Comparison of ENCODE assay signal across 33 cellular contexts in genomic region chr16:13638218-13638617, GRCh38.
"Had no signal": no experiment of that assay in that cellular context is flagged by ENCODE, and none has a peak within 500 bp of the region (broad histone marks: within the 10 kb centered on the region; RNA-seq: fewer than 3 reads in every experiment).

No MANE protein-coding gene starts in this region.

- H3K27me3 ChIP-seq: adrenal gland, body of pancreas, foreskin keratinocyte, gastrocnemius medialis had no signal

- H3K9me3 ChIP-seq: adrenal gland, body of pancreas, esophagus muscularis mucosa, gastrocnemius medialis had no signal

- H3K36me3 ChIP-seq: adrenal gland, esophagus muscularis mucosa, gastrocnemius medialis, heart left ventricle, WERI-Rb-1 had no signal

- FAIRE-seq: colon had no signal

- DNase-seq: activated B cell treated with CpG ODN at 0.5 μM for 24 hours; activated CD4-positive, alpha-beta memory T cell treated with anti-CD3 and anti-CD28 coated beads for 36 hours; activated CD4-positive, alpha-beta T cell treated with anti-CD3 and anti-CD28 coated beads for 36 hours; activated CD4-positive, alpha-beta T cell treated with anti-CD3 and anti-CD28 coated beads, Interleukin-2, amount 10 ng/mL, durations not matched to agents 24 days and 14 days; activated CD4-positive, CD25-positive, alpha-beta regulatory T cell treated with anti-CD3 and anti-CD28 coated beads, Interleukin-2, amount 50 U/mL, for 72 hours; activated CD8-positive, alpha-beta memory T cell treated with anti-CD3 and anti-CD28 coated beads, Interleukin-2, amount 10 ng/mL, durations not matched to agents 7 days and 5 days; activated CD8-positive, alpha-beta memory T cell treated with anti-CD3 and anti-CD28 coated beads, Interleukin-2, amount 50 U/mL, for 4 hours; activated CD8-positive, alpha-beta T cell treated with anti-CD3 and anti-CD28 coated beads, Interleukin-2, amount 10 ng/mL, durations not matched to agents 7 days and 5 days; activated effector memory CD4-positive, alpha-beta T cell treated with anti-CD3 and anti-CD28 coated beads, Interleukin-2, amount 50 U/mL, for 16 hours; activated naive CD4-positive, alpha-beta T cell treated with anti-CD3 and anti-CD28 coated beads for 36 hours; activated naive CD8-positive, alpha-beta T cell treated with anti-CD3 and anti-CD28 coated beads for 36 hours; activated naive CD8-positive, alpha-beta T cell treated with anti-CD3 and anti-CD28 coated beads, Interleukin-2, amount 50 U/mL, for 24 hours; activated T-cell treated with anti-CD3 and anti-CD28 coated beads, Interleukin-2, amount 50 U/mL, for 1 hour; activated T-cell treated with anti-CD3 and anti-CD28 coated beads, Interleukin-2, amount 50 U/mL, for 48 hours; adrenal gland; amygdala; aorta; body of pancreas; caudate nucleus; cortex of kidney; dermis blood vessel endothelial cell; effector CD4-positive, alpha-beta T cell; effector memory CD8-positive, alpha-beta T cell; erythroblast; foreskin keratinocyte; gastrocnemius medialis; glutamatergic neuron; heart left ventricle; T-helper 17 cell; T1000; WERI-Rb-1 had no signal

- H3K4me1 ChIP-seq: adrenal gland, body of pancreas, esophagus muscularis mucosa, foreskin keratinocyte, gastrocnemius medialis, heart left ventricle had no signal

- H3K4me3 ChIP-seq: adrenal gland, body of pancreas, esophagus muscularis mucosa, gastrocnemius medialis, heart left ventricle had no signal

- H3K27ac ChIP-seq: adrenal gland, body of pancreas, esophagus muscularis mucosa, foreskin keratinocyte, gastrocnemius medialis, heart left ventricle, WERI-Rb-1 had no signal

- ATAC-seq: activated CD4-positive, alpha-beta T cell treated with anti-CD3 and anti-CD28 coated beads for 36 hours; activated CD8-positive, alpha-beta memory T cell treated with anti-CD3 and anti-CD28 coated beads, Interleukin-2, amount 10 ng/mL, durations not matched to agents 7 days and 5 days; activated CD8-positive, alpha-beta T cell treated with anti-CD3 and anti-CD28 coated beads, Interleukin-2, amount 10 ng/mL, durations not matched to agents 7 days and 5 days; activated naive CD8-positive, alpha-beta T cell treated with anti-CD3 and anti-CD28 coated beads, Interleukin-2, amount 50 U/mL, for 24 hours; body of pancreas; effector memory CD8-positive, alpha-beta T cell; foreskin keratinocyte; gastrocnemius medialis; heart left ventricle; T-helper 17 cell had no signal
